In the genomic region with DNA sequence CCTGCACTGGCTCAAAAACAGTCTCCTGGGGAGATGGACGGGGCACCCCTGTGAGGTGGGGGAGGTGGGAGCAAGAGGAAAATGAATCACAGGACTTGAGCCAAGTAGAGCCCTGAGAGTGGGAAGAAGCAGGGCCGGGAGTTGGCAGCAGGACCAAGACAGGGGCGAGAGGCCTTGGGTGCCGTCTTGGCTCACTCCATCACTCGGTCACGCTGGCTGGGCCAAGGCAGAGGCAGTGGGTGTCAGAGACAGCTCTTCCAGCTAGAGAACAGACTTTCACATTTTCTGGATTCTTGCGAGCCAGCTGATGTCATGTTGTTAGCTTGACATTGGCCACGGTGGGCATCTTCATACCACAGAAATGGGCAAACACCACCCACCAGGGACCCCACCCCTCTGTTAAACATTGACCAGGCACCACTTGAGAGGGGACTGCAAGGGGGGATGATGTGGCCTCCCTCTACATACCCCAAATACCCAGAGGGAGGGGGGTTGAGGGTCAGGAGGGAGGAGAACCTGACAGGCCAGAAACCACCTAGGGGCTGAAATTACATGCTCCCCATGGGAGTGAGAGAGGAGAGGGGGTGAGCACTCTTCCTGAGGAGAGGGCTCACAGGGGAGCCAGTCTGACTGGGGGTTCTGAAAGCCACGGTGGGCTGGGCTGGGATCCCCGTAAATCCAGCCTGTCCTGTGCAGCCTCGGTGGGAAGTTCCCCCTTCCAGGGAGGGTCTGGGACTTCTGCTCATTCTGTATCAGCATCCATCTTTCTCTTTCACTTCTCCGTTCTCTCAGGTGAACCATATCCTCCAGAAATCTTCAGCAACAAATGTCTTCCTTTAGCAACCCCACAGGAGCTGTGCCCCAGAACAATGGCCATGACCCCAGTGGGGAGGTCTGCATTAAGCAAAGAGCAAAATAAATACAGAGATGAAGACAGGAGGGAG, we compare ENCODE assay signal across 13 cellular contexts. TPM values are rescaled to one million over a fixed set of nuclear protein-coding genes. Genes with fewer than 3 reads are reported as not detected.
A peak's percentile ranks its signal among the peaks of the same experiment; 100 is the strongest.
DNase-seq lines count a peak whose midpoint lies in the region; ATAC-seq and TF ChIP-seq lines count a peak whose summit lies in the region.
"Had no signal": no experiment of that assay in that cellular context is flagged by ENCODE, and none has a peak within 500 bp of the region (broad histone marks: within the 10 kb centered on the region; RNA-seq: fewer than 3 reads in every experiment).

No MANE protein-coding gene starts in this region.

- H3K9me3 ChIP-seq in breast epithelium, result peaks cover 0 to 7% of the 10 kb centered on the region in 2 donors
- H3K9me3 ChIP-seq: BLaER1 treated with 17β-estradiol and CSF1 and Interleukin-3, amounts not matched to agents 10 nM and 100 nM; gastrocnemius medialis had no signal

- ATAC-seq in natural killer cell, result no peak
- no peak for ATAC-seq in natural killer cell treated with Interleukin-12 subunit alpha and Interleukin-12 subunit beta and Interleukin-15 and Interleukin-18, amount 100 ng/mL, for 72 hours
- ATAC-seq: gastrocnemius medialis had no signal

- peaks cover 5 to 14% of the 10 kb centered on the region in 2 donors for H3K27me3 Mint-ChIP-seq in natural killer cell (ENCODE audit: low read depth in 2 of 2)
- H3K27me3 Mint-ChIP-seq in natural killer cell treated with Interleukin-12 subunit alpha and Interleukin-12 subunit beta and Interleukin-15 and Interleukin-18, amount 100 ng/mL, for 72 hours, result peaks cover 0 to 8% of the 10 kb centered on the region in 2 donors

- H3K9me3 Mint-ChIP-seq in natural killer cell, result no peaks in the 10 kb centered on the region
- H3K9me3 Mint-ChIP-seq in natural killer cell treated with Interleukin-12 subunit alpha and Interleukin-12 subunit beta and Interleukin-15 and Interleukin-18, amount 100 ng/mL, for 72 hours, result no peaks in the 10 kb centered on the region
- H3K9me3 Mint-ChIP-seq: stimulated activated naive CD8-positive, alpha-beta T cell treated with anti-CD3 and anti-CD28 coated beads, Interleukin-15, Interleukin-2, amounts not matched to agents 100 ng/mL and 50 ng/mL, for 24 hours had no signal

- intact Hi-C loops in natural killer cell (cut with micrococcal nuclease) (no loop called here), breast epithelium (cut with DNase I; ENCODE audit: low total_unique reads) (no loop called here)

- no peak overlapping the region for H3K4me3 Mint-ChIP-seq in natural killer cell
- H3K4me3 Mint-ChIP-seq in natural killer cell treated with Interleukin-12 subunit alpha and Interleukin-12 subunit beta and Interleukin-15 and Interleukin-18, amount 100 ng/mL, for 72 hours, result no peak overlapping the region
- H3K4me3 Mint-ChIP-seq: stimulated activated naive CD8-positive, alpha-beta T cell treated with anti-CD3 and anti-CD28 coated beads, Interleukin-15, Interleukin-2, amounts not matched to agents 100 ng/mL and 50 ng/mL, for 24 hours had no signal

- no peak for DNase-seq in natural killer cell
- no peak for DNase-seq in natural killer cell treated with Interleukin-12 subunit alpha and Interleukin-12 subunit beta and Interleukin-15 and Interleukin-18, amount 100 ng/mL, for 72 hours (ENCODE audit: low spot score)
- peak; percentile 16 to 28 for DNase-seq in breast epithelium (ENCODE audit: low spot score in 2 of 2)
- DNase-seq in mesenteric fat pad (ENCODE audit: low spot score), result peak; percentile 79
- no peak for DNase-seq in NCI-H146 (lab: John Stamatoyannopoulos, UW)
- no peak for DNase-seq in NK-92 (lab: John Stamatoyannopoulos, UW; ENCODE audit: unreplicated experiment)
- no peak for DNase-seq in T-helper 1 cell
- DNase-seq in NCI-H1694 (lab: John Stamatoyannopoulos, UW), result no peak
- DNase-seq: effector memory CD4-positive, alpha-beta T cell; gastrocnemius medialis; stimulated activated CD4-positive, alpha-beta T cell treated with anti-CD3 and anti-CD28 coated beads, Interleukin-2, amount 100 ng/mL, for 48 hours had no signal

- no peaks in the 10 kb centered on the region for H3K27me3 ChIP-seq in breast epithelium
- H3K27me3 ChIP-seq: gastrocnemius medialis had no signal

- H3K36me3 Mint-ChIP-seq in natural killer cell, result no peaks in the 10 kb centered on the region
- H3K36me3 Mint-ChIP-seq in natural killer cell treated with Interleukin-12 subunit alpha and Interleukin-12 subunit beta and Interleukin-15 and Interleukin-18, amount 100 ng/mL, for 72 hours, result no peaks in the 10 kb centered on the region

- H3K4me1 Mint-ChIP-seq in natural killer cell, result peaks cover 0 to 7% of the 10 kb centered on the region in 2 donors
- H3K4me1 Mint-ChIP-seq in natural killer cell treated with Interleukin-12 subunit alpha and Interleukin-12 subunit beta and Interleukin-15 and Interleukin-18, amount 100 ng/mL, for 72 hours (ENCODE audit: low read depth in 2 of 2), result peaks cover 6 to 17% of the 10 kb centered on the region in 2 donors

- no peaks in the 10 kb centered on the region for H3K4me1 ChIP-seq in breast epithelium

- TF ChIP-seq CTCF in natural killer cell (IDR thresholded peaks at IDR 0.05), result no peak
- no peak for TF ChIP-seq CTCF in breast epithelium (IDR thresholded peaks at IDR 0.05)

- H3K27ac Mint-ChIP-seq in natural killer cell, result peak overlapping the region; percentile 45 to 74
- peak overlapping the region in 1 of 2 donors; percentile 64 for H3K27ac Mint-ChIP-seq in natural killer cell treated with Interleukin-12 subunit alpha and Interleukin-12 subunit beta and Interleukin-15 and Interleukin-18, amount 100 ng/mL, for 72 hours
- H3K27ac Mint-ChIP-seq: stimulated activated naive CD8-positive, alpha-beta T cell treated with anti-CD3 and anti-CD28 coated beads, Interleukin-15, Interleukin-2, amounts not matched to agents 100 ng/mL and 50 ng/mL, for 24 hours had no signal

- H3K4me3 ChIP-seq in breast epithelium, result no peak overlapping the region
- H3K4me3 ChIP-seq: BLaER1 treated with 17β-estradiol and CSF1 and Interleukin-3, amounts not matched to agents 10 nM and 100 nM; gastrocnemius medialis had no signal

- no peaks in the 10 kb centered on the region for H3K36me3 ChIP-seq in breast epithelium
- H3K36me3 ChIP-seq: BLaER1 treated with 17β-estradiol and CSF1 and Interleukin-3, amounts not matched to agents 10 nM and 100 nM; gastrocnemius medialis had no signal

- no peak for TF ChIP-seq POLR2A in breast epithelium (IDR thresholded peaks at IDR 0.05)

- no peak overlapping the region for H3K27ac ChIP-seq in breast epithelium
- H3K27ac ChIP-seq: BLaER1 treated with 17β-estradiol and CSF1 and Interleukin-3, amounts not matched to agents 10 nM and 100 nM had no signal

RNA-seq across cellular contexts. Expression of a gene that starts 19.6 kb away (rescaled TPM):
- under 1 TPM in 1 of 3 donors, not detected in 2; 0.70 TPM for total RNA-seq in natural killer cell
- under 1 TPM in 1 of 2 donors, not detected in 1; 0.10 TPM for total RNA-seq in natural killer cell treated with Interleukin-12 subunit alpha and Interleukin-12 subunit beta and Interleukin-15 and Interleukin-18, amount 100 ng/mL, for 72 hours
- 1 to 10 TPM in 2 of 3 donors, not detected in 1; 2.0 to 9.2 TPM for total RNA-seq in breast epithelium
- total RNA-seq in mesenteric fat pad, result 1.2 TPM

Comparison
In these comparisons a context has a peak if more than half of its experiments do, and no peak if none do; other contexts are left out.
1. DNase-seq: peak in breast epithelium (2 of 2) and mesenteric fat pad (single experiment); none in natural killer cell (single experiment), natural killer cell treated with Interleukin-12 subunit alpha and Interleukin-12 subunit beta and Interleukin-15 and Interleukin-18, amount 100 ng/mL, for 72 hours (single experiment), NCI-H146 (single experiment), NK-92 (single experiment), T-helper 1 cell (0 of 5) and NCI-H1694 (single experiment).